In the genomic region with DNA sequence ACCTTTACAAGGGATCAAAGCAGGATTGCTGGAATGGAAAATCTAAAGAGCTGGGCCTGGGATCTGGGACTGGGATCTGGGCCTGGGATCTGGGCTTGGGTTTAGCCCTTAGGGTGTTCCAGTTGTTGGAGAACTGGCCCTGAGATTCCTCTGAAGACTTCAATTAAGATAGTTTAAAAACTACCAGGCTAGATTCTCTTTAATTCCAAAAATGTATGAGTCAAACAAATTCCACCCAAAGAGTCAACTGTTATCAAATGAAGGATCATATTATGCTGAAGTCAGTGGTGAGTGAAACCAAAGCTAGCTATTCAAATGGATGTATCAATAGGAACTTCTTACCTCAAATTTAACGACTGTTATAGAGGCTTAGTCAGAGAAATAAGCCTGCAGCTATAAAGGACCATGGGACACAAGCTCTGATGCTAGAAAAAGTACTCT, we compare ENCODE assay signal across 11 cellular contexts. TPM values are rescaled to one million over a fixed set of nuclear protein-coding genes. Genes with fewer than 3 reads are reported as not detected.
A peak's percentile ranks its signal among the peaks of the same experiment; 100 is the strongest.
DNase-seq lines count a peak whose midpoint lies in the region; ATAC-seq and TF ChIP-seq lines count a peak whose summit lies in the region.
"Had no signal": no experiment of that assay in that cellular context is flagged by ENCODE, and none has a peak within 500 bp of the region (broad histone marks: within the 10 kb centered on the region; RNA-seq: fewer than 3 reads in every experiment).

No MANE protein-coding gene starts in this region.

- peaks cover 5% of the 10 kb centered on the region for H3K9me3 Mint-ChIP-seq in activated CD4-positive, alpha-beta T cell treated with anti-CD3 and anti-CD28 coated beads, Interleukin-2, amount 10 ng/mL, durations not matched to agents 24 days and 14 days
- no peaks in the 10 kb centered on the region for H3K9me3 Mint-ChIP-seq in type B pancreatic cell
- H3K9me3 Mint-ChIP-seq in activated naive CD8-positive, alpha-beta T cell treated with anti-CD3 and anti-CD28 coated beads, Interleukin-2, amount 50 U/mL, for 24 hours, result no peaks in the 10 kb centered on the region
- H3K9me3 Mint-ChIP-seq: stimulated activated naive B cell treated with anti-CD40 and anti-IgM and Interleukin-4, amounts not matched to agents 10 μg/mL and 1 μg/mL and 100 μg/mL, for 72 hours had no signal

- H3K27me3 ChIP-seq in brain microvascular endothelial cell (replicated peaks), result no peaks in the 10 kb centered on the region
- H3K27me3 ChIP-seq in lung (ENCODE audit: control insufficient read depth, insufficient read depth), result no peaks in the 10 kb centered on the region
- H3K27me3 ChIP-seq: MG63 had no signal

- no peak overlapping the region for H3K4me3 Mint-ChIP-seq in activated CD4-positive, alpha-beta T cell treated with anti-CD3 and anti-CD28 coated beads, Interleukin-2, amount 10 ng/mL, durations not matched to agents 24 days and 14 days
- H3K4me3 Mint-ChIP-seq in type B pancreatic cell, result no peak overlapping the region
- H3K4me3 Mint-ChIP-seq in activated naive CD8-positive, alpha-beta T cell treated with anti-CD3 and anti-CD28 coated beads, Interleukin-2, amount 50 U/mL, for 24 hours, result no peak overlapping the region

- H3K4me3 ChIP-seq in brain microvascular endothelial cell (ENCODE audit: low read depth, low read length), result no peak overlapping the region
- H3K4me3 ChIP-seq in lung, result no peak overlapping the region
- H3K4me3 ChIP-seq: MG63 had no signal

- H3K9me3 ChIP-seq in lung (ENCODE audit: control insufficient read depth in 2 of 2, insufficient read depth in 1 of 2, low read length in 1 of 2), result no peaks in the 10 kb centered on the region
- H3K9me3 ChIP-seq: MG63 had no signal

- 54 to 65% methylated on average over 1 of the region's 1 CpG for WGBS in lung, 2 donors

- H3K4me1 ChIP-seq in lung (ENCODE audit: control insufficient read depth in 2 of 2, insufficient read depth in 2 of 2, low read length in 2 of 2), result peaks cover 6 to 12% of the 10 kb centered on the region in 2 donors

- H3K27ac ChIP-seq in brain microvascular endothelial cell (peak overlapping the region; percentile 86), lung (ENCODE audit: low read depth in 1 of 2, low read length in 1 of 2) (peak overlapping the region; percentile 76 to 85)
- H3K27ac ChIP-seq: 22Rv1 had no signal

- H3K27me3 Mint-ChIP-seq in activated CD4-positive, alpha-beta T cell treated with anti-CD3 and anti-CD28 coated beads, Interleukin-2, amount 10 ng/mL, durations not matched to agents 24 days and 14 days, result no peaks in the 10 kb centered on the region
- H3K27me3 Mint-ChIP-seq in type B pancreatic cell, result no peaks in the 10 kb centered on the region
- no peaks in the 10 kb centered on the region for H3K27me3 Mint-ChIP-seq in activated naive CD8-positive, alpha-beta T cell treated with anti-CD3 and anti-CD28 coated beads, Interleukin-2, amount 50 U/mL, for 24 hours

- intact Hi-C loops in activated CD4-positive, alpha-beta T cell treated with anti-CD3 and anti-CD28 coated beads, Interleukin-2, amount 10 ng/mL, durations not matched to agents 24 days and 14 days (cut with micrococcal nuclease), result no loop called here

- ATAC-seq in lung (ENCODE audit: insufficient read depth, low FRiP score), result no peak
- ATAC-seq in activated naive CD8-positive, alpha-beta T cell treated with anti-CD3 and anti-CD28 coated beads, Interleukin-2, amount 50 U/mL, for 24 hours, result no peak
- ATAC-seq: stimulated activated naive B cell treated with anti-CD40 and anti-IgM and Interleukin-4, amounts not matched to agents 10 μg/mL and 1 μg/mL and 100 μg/mL, for 72 hours had no signal

- in situ Hi-C loops in brain microvascular endothelial cell (cut with HindIII; ENCODE audit: low pct_ligation_motif_present, low sequenced_read_pairs) (no loop called here), G401 (cut with HindIII; ENCODE audit: low sequenced_read_pairs) (no loop called here)

- H3K4me1 Mint-ChIP-seq in activated CD4-positive, alpha-beta T cell treated with anti-CD3 and anti-CD28 coated beads, Interleukin-2, amount 10 ng/mL, durations not matched to agents 24 days and 14 days, result peaks cover 21% of the 10 kb centered on the region
- peaks cover 29% of the 10 kb centered on the region for H3K4me1 Mint-ChIP-seq in type B pancreatic cell (ENCODE audit: unreplicated experiment)
- peaks cover 33% of the 10 kb centered on the region for H3K4me1 Mint-ChIP-seq in activated naive CD8-positive, alpha-beta T cell treated with anti-CD3 and anti-CD28 coated beads, Interleukin-2, amount 50 U/mL, for 24 hours

- no peak for TF ChIP-seq CTCF in brain microvascular endothelial cell (IDR thresholded peaks at IDR 0.05; ENCODE audit: low read depth, low read length, missing control alignments)
- TF ChIP-seq CTCF in lung (IDR thresholded peaks at IDR 0.05; ENCODE audit: control extremely low read depth, extremely low read depth), result no peak
- no peak for TF ChIP-seq CTCF in type B pancreatic cell (conservative IDR thresholded peaks at IDR 0.05)

- no peaks in the 10 kb centered on the region for H3K36me3 ChIP-seq in brain microvascular endothelial cell (replicated peaks)
- H3K36me3 ChIP-seq in lung (ENCODE audit: control insufficient read depth in 2 of 2, insufficient read depth in 2 of 2, low read length in 2 of 2), result peaks cover 0 to 3% of the 10 kb centered on the region in 2 donors
- H3K36me3 ChIP-seq: MG63 had no signal

- DNase-seq in activated CD4-positive, alpha-beta T cell treated with anti-CD3 and anti-CD28 coated beads, Interleukin-2, amount 10 ng/mL, durations not matched to agents 24 days and 14 days, result no peak
- no peak for DNase-seq in activated CD4-positive, alpha-beta T cell treated with anti-CD3 and anti-CD28 coated beads, Interleukin-2, amount 50 U/mL, for 48 hours
- no peak for DNase-seq in brain microvascular endothelial cell
- DNase-seq in lung (ENCODE audit: low spot score), result no peak
- DNase-seq in type B pancreatic cell (ENCODE audit: extremely low spot score, unreplicated experiment), result no peak
- no peak for DNase-seq in activated naive CD8-positive, alpha-beta T cell treated with anti-CD3 and anti-CD28 coated beads, Interleukin-2, amount 50 U/mL, for 24 hours
- DNase-seq in G401 (ENCODE audit: low spot score), result no peak
- no peak for DNase-seq in ecto neural progenitor cell (ENCODE audit: low spot score)
- DNase-seq: MG63; stimulated activated naive B cell treated with anti-CD40 and anti-IgM and Interleukin-4, amounts not matched to agents 10 μg/mL and 1 μg/mL and 100 μg/mL, for 72 hours had no signal

- peaks cover 4% of the 10 kb centered on the region for H3K36me3 Mint-ChIP-seq in activated CD4-positive, alpha-beta T cell treated with anti-CD3 and anti-CD28 coated beads, Interleukin-2, amount 10 ng/mL, durations not matched to agents 24 days and 14 days (ENCODE audit: low read depth)
- H3K36me3 Mint-ChIP-seq in type B pancreatic cell, result peaks cover 16% of the 10 kb centered on the region
- no peaks in the 10 kb centered on the region for H3K36me3 Mint-ChIP-seq in activated naive CD8-positive, alpha-beta T cell treated with anti-CD3 and anti-CD28 coated beads, Interleukin-2, amount 50 U/mL, for 24 hours (ENCODE audit: low read depth)

- H3K27ac Mint-ChIP-seq in activated CD4-positive, alpha-beta T cell treated with anti-CD3 and anti-CD28 coated beads, Interleukin-2, amount 10 ng/mL, durations not matched to agents 24 days and 14 days, result peak overlapping the region; percentile 31
- peak overlapping the region; percentile 48 for H3K27ac Mint-ChIP-seq in type B pancreatic cell
- no peak overlapping the region for H3K27ac Mint-ChIP-seq in activated naive CD8-positive, alpha-beta T cell treated with anti-CD3 and anti-CD28 coated beads, Interleukin-2, amount 50 U/mL, for 24 hours
- H3K27ac Mint-ChIP-seq: stimulated activated naive B cell treated with anti-CD40 and anti-IgM and Interleukin-4, amounts not matched to agents 10 μg/mL and 1 μg/mL and 100 μg/mL, for 72 hours had no signal

RNA-seq across cellular contexts. Expression of a gene that starts 40.5 kb away (rescaled TPM):
- total RNA-seq in activated CD4-positive, alpha-beta T cell treated with anti-CD3 and anti-CD28 coated beads, Interleukin-2, amount 10 ng/mL, durations not matched to agents 24 days and 14 days, result 94.6 and 98.2 TPM in 2 replicates
- 10 to 100 TPM; 55.8 to 69.7 TPM for total RNA-seq in lung
- 10 to 100 TPM; 25.0 to 35.5 TPM for polyA plus RNA-seq in lung
- total RNA-seq in type B pancreatic cell (ENCODE audit: low replicate concordance), result 54.4 and 91.9 TPM in 2 replicates
- 14.5 and 33.7 TPM in 2 replicates for total RNA-seq in G401 (2014; rRNA removed; shearing (Covaris generic))
